ENCODE assay signal across 10 cellular contexts in the genomic region with DNA sequence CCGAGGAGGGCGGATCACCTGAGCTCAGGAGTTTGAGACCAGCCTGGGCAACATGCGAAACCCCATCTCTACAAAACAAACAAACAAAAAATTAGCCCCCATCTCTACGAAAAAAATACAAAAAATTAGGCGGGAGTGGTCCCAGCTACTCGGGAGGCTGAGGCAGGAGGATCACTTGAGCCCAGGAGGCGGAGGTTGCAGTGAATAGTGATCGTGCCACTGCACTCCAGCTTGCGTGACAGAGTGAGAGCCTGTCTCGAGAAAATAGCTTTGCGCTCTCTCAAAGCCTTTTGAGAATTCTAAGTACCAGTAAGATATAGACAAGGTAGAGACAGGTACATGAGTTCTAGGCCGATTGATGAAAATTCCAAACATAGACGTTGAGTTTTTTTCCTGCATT. TPM values are rescaled to one million over a fixed set of nuclear protein-coding genes. Genes with fewer than 3 reads are reported as not detected.
DNase-seq lines count a peak whose midpoint lies in the region.
"Had no signal": no experiment of that assay in that cellular context is flagged by ENCODE, and none has a peak within 500 bp of the region (broad histone marks: within the 10 kb centered on the region; RNA-seq: fewer than 3 reads in every experiment).

No MANE protein-coding gene starts in this region.

- no peak for DNase-seq in activated T-cell treated with anti-CD3 and anti-CD28 coated beads, Interleukin-2, amount 50 U/mL, for 24 hours
- no peak for DNase-seq in activated T-cell treated with anti-CD3 and anti-CD28 coated beads, Interleukin-2, amount 50 U/mL, for 1 hour
- DNase-seq in activated CD4-positive, alpha-beta memory T cell treated with anti-CD3 and anti-CD28 coated beads for 36 hours, result no peak
- no peak for DNase-seq in 8988T
- no peak for DNase-seq in DMS 273 treated with DMSO at 0.1 percent for 48 hours (lab: John Stamatoyannopoulos, UW)
- DNase-seq in hypothalamus (lab: John Stamatoyannopoulos, UW), result no peak
- DNase-seq: hippocampal formation, SHP77 had no signal

- no peaks in the 10 kb centered on the region for H3K36me3 Mint-ChIP-seq in activated T-cell treated with anti-CD3 and anti-CD28 coated beads, Interleukin-2, amount 50 U/mL, for 24 hours (ENCODE audit: low read depth)
- H3K36me3 Mint-ChIP-seq in activated CD4-positive, alpha-beta memory T cell treated with anti-CD3 and anti-CD28 coated beads for 36 hours, result no peaks in the 10 kb centered on the region

- no peaks in the 10 kb centered on the region for H3K27me3 Mint-ChIP-seq in activated T-cell treated with anti-CD3 and anti-CD28 coated beads, Interleukin-2, amount 50 U/mL, for 24 hours
- H3K27me3 Mint-ChIP-seq in activated CD4-positive, alpha-beta memory T cell treated with anti-CD3 and anti-CD28 coated beads for 36 hours, result no peaks in the 10 kb centered on the region

- H3K27ac ChIP-seq in iPS-20b (ENCODE audit: low read length), result no peak overlapping the region
- no peak overlapping the region for H3K27ac ChIP-seq in subcutaneous abdominal adipose tissue (ENCODE audit: low read depth, low read length)

- H3K4me3 ChIP-seq in iPS-20b (ENCODE audit: low read length), result peak overlapping the region; percentile 41
- H3K4me3 ChIP-seq in subcutaneous abdominal adipose tissue (ENCODE audit: low read depth in 1 of 5, low read length in 5 of 5), result peak overlapping the region in 4 of 5 donors; percentile 81 to 88 (median 84)

- no peaks in the 10 kb centered on the region for H3K9me3 Mint-ChIP-seq in activated T-cell treated with anti-CD3 and anti-CD28 coated beads, Interleukin-2, amount 50 U/mL, for 24 hours
- H3K9me3 Mint-ChIP-seq in activated CD4-positive, alpha-beta memory T cell treated with anti-CD3 and anti-CD28 coated beads for 36 hours, result no peaks in the 10 kb centered on the region

- H3K36me3 ChIP-seq in iPS-20b (ENCODE audit: insufficient read depth, low read depth, low read length) (no peaks in the 10 kb centered on the region), subcutaneous abdominal adipose tissue (ENCODE audit: control insufficient read depth in 5 of 5, insufficient read depth in 5 of 5, low read length in 5 of 5) (no peaks in the 10 kb centered on the region)

- no peaks in the 10 kb centered on the region for H3K4me1 ChIP-seq in iPS-20b (ENCODE audit: insufficient read depth, low read length)
- H3K4me1 ChIP-seq in subcutaneous abdominal adipose tissue (ENCODE audit: control insufficient read depth in 5 of 5, insufficient read depth in 5 of 5, low read length in 5 of 5), result peaks cover 7 to 70% (median 62%) of the 10 kb centered on the region in 5 donors

- H3K27me3 ChIP-seq in iPS-20b (ENCODE audit: insufficient read depth, low read length) (peaks cover 7% of the 10 kb centered on the region), subcutaneous abdominal adipose tissue (ENCODE audit: control insufficient read depth in 5 of 5, insufficient read depth in 4 of 5, low read length in 5 of 5) (no peaks in the 10 kb centered on the region)

- H3K4me1 Mint-ChIP-seq in activated T-cell treated with anti-CD3 and anti-CD28 coated beads, Interleukin-2, amount 50 U/mL, for 24 hours (ENCODE audit: low read depth), result peaks cover 61% of the 10 kb centered on the region
- H3K4me1 Mint-ChIP-seq in activated CD4-positive, alpha-beta memory T cell treated with anti-CD3 and anti-CD28 coated beads for 36 hours (ENCODE audit: low read depth), result peaks cover 61% of the 10 kb centered on the region

- peak overlapping the region; percentile 78 for H3K4me3 Mint-ChIP-seq in activated T-cell treated with anti-CD3 and anti-CD28 coated beads, Interleukin-2, amount 50 U/mL, for 24 hours
- peak overlapping the region; percentile 71 for H3K4me3 Mint-ChIP-seq in activated CD4-positive, alpha-beta memory T cell treated with anti-CD3 and anti-CD28 coated beads for 36 hours

- POLR2A ChIA-PET in activated CD4-positive, alpha-beta memory T cell treated with anti-CD3 and anti-CD28 coated beads for 36 hours (lab: Charles Lee), result interaction anchor here (0.9 to 1.5 kb wide), 4 partner anchors 9 to 745 kb away, joined by 3 to 4 read pairs (median 3); a partner anchor contains a TSS

- no peak overlapping the region for H3K9ac ChIP-seq in iPS-20b (ENCODE audit: low read depth, low read length)
- peak overlapping the region in 3 of 5 donors; percentile 72 to 88 (median 82) for H3K9ac ChIP-seq in subcutaneous abdominal adipose tissue (ENCODE audit: low read length in 5 of 5)

- no peak overlapping the region for H3K27ac Mint-ChIP-seq in activated T-cell treated with anti-CD3 and anti-CD28 coated beads, Interleukin-2, amount 50 U/mL, for 24 hours
- H3K27ac Mint-ChIP-seq in activated CD4-positive, alpha-beta memory T cell treated with anti-CD3 and anti-CD28 coated beads for 36 hours, result no peak overlapping the region

- intact Hi-C loops in activated CD4-positive, alpha-beta memory T cell treated with anti-CD3 and anti-CD28 coated beads for 36 hours (cut with micrococcal nuclease), result no loop called here

- CTCF ChIA-PET in activated CD4-positive, alpha-beta memory T cell treated with anti-CD3 and anti-CD28 coated beads for 36 hours (lab: Charles Lee), result interaction anchor here (0.7 to 12.0 kb wide), 9 partner anchors 20 to 204 kb away, joined by 3 to 265 read pairs (median 5); no protein-coding TSS in a partner anchor

- no peaks in the 10 kb centered on the region for H3K9me3 ChIP-seq in iPS-20b (ENCODE audit: insufficient read depth, low read depth, low read length)
- no peaks in the 10 kb centered on the region for H3K9me3 ChIP-seq in subcutaneous abdominal adipose tissue (ENCODE audit: control insufficient read depth in 5 of 5, low read length in 5 of 5)

RNA-seq across cellular contexts. Expression of a gene that starts 2.0 kb away (rescaled TPM):
- 10 to 100 TPM; 18.1 to 21.7 TPM for total RNA-seq in activated CD4-positive, alpha-beta memory T cell treated with anti-CD3 and anti-CD28 coated beads for 36 hours

RNA-seq across cellular contexts. Expression of a gene that starts 9.9 kb away (rescaled TPM):
- under 1 TPM; 0.02 to 0.10 TPM for total RNA-seq in activated CD4-positive, alpha-beta memory T cell treated with anti-CD3 and anti-CD28 coated beads for 36 hours

RNA-seq across cellular contexts. Expression of a gene that starts 56.7 kb away (rescaled TPM):
- total RNA-seq in activated CD4-positive, alpha-beta memory T cell treated with anti-CD3 and anti-CD28 coated beads for 36 hours, result 10 to 100 TPM; 45.0 to 46.6 TPM
